4 cellular contexts compared by ENCODE assay signal in the genomic region with DNA sequence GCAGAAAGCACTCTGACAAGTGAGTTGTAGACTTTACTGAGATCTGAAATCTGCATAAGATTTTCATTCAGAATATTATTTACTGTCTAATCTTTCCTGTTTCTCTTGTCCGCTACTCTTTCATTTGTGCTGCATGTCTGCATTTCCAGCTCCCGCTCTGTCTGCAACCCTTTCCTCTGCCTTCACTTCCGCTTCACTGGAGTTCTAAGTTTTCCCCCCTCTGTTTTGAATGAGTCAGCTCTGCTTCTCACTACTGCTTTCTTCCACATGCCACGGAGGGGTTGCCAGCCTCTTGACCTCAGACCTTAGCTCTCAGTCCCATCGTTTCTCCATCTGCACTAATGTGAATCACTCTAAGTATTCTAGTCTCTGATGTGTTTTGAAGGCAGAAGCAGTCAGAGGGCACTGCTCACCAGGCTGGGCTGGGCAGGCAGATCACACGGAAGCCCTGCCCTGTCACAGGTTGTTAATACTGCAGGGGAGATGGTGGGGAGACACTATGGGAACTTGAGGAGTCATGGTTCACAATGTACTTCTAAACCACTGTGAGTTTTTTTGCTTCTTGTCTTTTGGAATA. TPM values are rescaled to one million over a fixed set of nuclear protein-coding genes. Genes with fewer than 3 reads are reported as not detected.
"Had no signal": no experiment of that assay in that cellular context is flagged by ENCODE, and none has a peak within 500 bp of the region (broad histone marks: within the 10 kb centered on the region; RNA-seq: fewer than 3 reads in every experiment).

No MANE protein-coding gene starts in this region.

RNA-seq across cellular contexts. Expression of a gene that starts 24.3 kb away (rescaled TPM):
- total RNA-seq: PC-9, Right ventricle myocardium inferior, RPMI7951 had no signal

RNA-seq across cellular contexts. Expression of a gene that starts 27.6 kb away (rescaled TPM):
- total RNA-seq: PC-9, RPMI7951, SJCRH30 had no signal
